ENCODE assay signal across 14 cellular contexts in genomic region chr5:14186132-14186830, GRCh38. TPM values are rescaled to one million over a fixed set of nuclear protein-coding genes. Genes with fewer than 3 reads are reported as not detected.
DNase-seq lines count a peak whose midpoint lies in the region; FAIRE-seq and TF ChIP-seq lines count a peak whose summit lies in the region.
"Had no signal": no experiment of that assay in that cellular context is flagged by ENCODE, and none has a peak within 500 bp of the region (broad histone marks: within the 10 kb centered on the region; RNA-seq: fewer than 3 reads in every experiment).

No MANE protein-coding gene starts in this region.

- H3K36me3 ChIP-seq in ACC112 (ENCODE audit: insufficient read depth, low read length), result no peaks in the 10 kb centered on the region

- H3K27ac ChIP-seq in ACC112 (ENCODE audit: low read depth, low read length), result peak overlapping the region; percentile 99
- H3K27ac ChIP-seq: C4-2B had no signal

- H3K9me3 Mint-ChIP-seq in osteocyte (ENCODE audit: unreplicated experiment), result no peaks in the 10 kb centered on the region

- H3K4me1 Mint-ChIP-seq in osteocyte (ENCODE audit: unreplicated experiment), result peaks cover 98% of the 10 kb centered on the region

- H3K27ac Mint-ChIP-seq in osteocyte (ENCODE audit: unreplicated experiment), result peak overlapping the region; percentile 96

- in situ Hi-C loops in GM13977 (cut with MboI; ENCODE audit: low pct_unique_long_range_greater_than_20kb, low sequenced_read_pairs, unreplicated experiment), result no loop called here

- TF ChIP-seq CTCF in osteocyte (IDR thresholded peaks at IDR 0.05), result no peak
- no peak for TF ChIP-seq CTCF in GM13977 (IDR thresholded peaks at IDR 0.05; ENCODE audit: extremely low read depth, insufficient read depth, missing control alignments)

- H3K36me3 Mint-ChIP-seq in osteocyte (ENCODE audit: unreplicated experiment), result no peaks in the 10 kb centered on the region

- no peak for FAIRE-seq in GM19239 (lab: Jason Lieb, UNC)
- FAIRE-seq: H1 had no signal

- DNase-seq in NCI-H226 (peak; percentile 66), dermis blood vessel endothelial cell (peak; percentile 78), osteocyte (ENCODE audit: extremely low spot score, unreplicated experiment) (no peak), GM19239 (ENCODE audit: insufficient read length, low spot score) (no peak), GM13977 (ENCODE audit: low spot score) (no peak), NCI-H526 treated with DMSO at 0.1 percent for 48 hours (lab: John Stamatoyannopoulos, UW) (no peak), retina (no peak)
- DNase-seq: activated CD4-positive, CD25-positive, alpha-beta regulatory T cell treated with anti-CD3 and anti-CD28 coated beads, Interleukin-2, amount 50 U/mL, for 72 hours; amniotic stem cell; NCI-H69; testis had no signal

- H3K79me2 ChIP-seq in ACC112 (ENCODE audit: control insufficient read depth, insufficient read depth, low read length, unreplicated experiment), result peaks cover 94% of the 10 kb centered on the region

- H2AFZ ChIP-seq in ACC112 (ENCODE audit: low read length, unreplicated experiment), result no peak overlapping the region

- H3K4me3 Mint-ChIP-seq in osteocyte (ENCODE audit: unreplicated experiment), result no peak overlapping the region

- no peaks in the 10 kb centered on the region for H3K27me3 ChIP-seq in ACC112 (ENCODE audit: insufficient read depth, low read length)
- H3K27me3 ChIP-seq: testis had no signal

- peaks cover 96% of the 10 kb centered on the region for H3K4me1 ChIP-seq in ACC112 (ENCODE audit: control insufficient read depth, insufficient read depth, low read length, unreplicated experiment)

- H3K4me3 ChIP-seq in ACC112 (ENCODE audit: low read depth, low read length), result peak overlapping the region; percentile 63
- H3K4me3 ChIP-seq: testis had no signal

- H3K27me3 Mint-ChIP-seq in osteocyte (ENCODE audit: unreplicated experiment), result no peaks in the 10 kb centered on the region

RNA-seq across cellular contexts. Expression of gene TRIO, which starts 43.1 kb away (rescaled TPM):
- total RNA-seq in dermis blood vessel endothelial cell (190 and 204 TPM in 2 replicates), osteocyte (336 and 341 TPM in 2 replicates)

Comparison
In these comparisons a context has a peak if more than half of its experiments do, and no peak if none do; other contexts are left out.
1. DNase-seq: peak in NCI-H226 (single experiment) and dermis blood vessel endothelial cell (single experiment); none in osteocyte (single experiment), GM19239 (single experiment), GM13977 (single experiment), NCI-H526 treated with DMSO at 0.1 percent for 48 hours (single experiment) and retina (single experiment).